Comparison of ENCODE assay signal across 11 cellular contexts in genomic region chr22:31537019-31537535, GRCh38. TPM values are rescaled to one million over a fixed set of nuclear protein-coding genes. Genes with fewer than 3 reads are reported as not detected.
DNase-seq lines count a peak whose midpoint lies in the region; ATAC-seq and TF ChIP-seq lines count a peak whose summit lies in the region.
"Had no signal": no experiment of that assay in that cellular context is flagged by ENCODE, and none has a peak within 500 bp of the region (broad histone marks: within the 10 kb centered on the region; RNA-seq: fewer than 3 reads in every experiment).

No MANE protein-coding gene starts in this region.

- no peaks in the 10 kb centered on the region for H3K79me2 ChIP-seq in GM23248 (ENCODE audit: insufficient read depth)

- no peaks in the 10 kb centered on the region for H3K36me3 Mint-ChIP-seq in WTC11

- no peak overlapping the region for H3K9ac ChIP-seq in GM23248

- H3K9me3 Mint-ChIP-seq in WTC11: no peaks in the 10 kb centered on the region

- no peak overlapping the region for H3K27ac ChIP-seq in GM23248
- H3K27ac ChIP-seq: ovary had no signal

- H4K20me1 ChIP-seq in GM23248 (ENCODE audit: insufficient read depth): no peaks in the 10 kb centered on the region

- DNase-seq in Caki2 (ENCODE audit: low read depth) (peak; percentile 82), WTC11 (ENCODE audit: low spot score) (no peak), lung microvascular endothelial cell (ENCODE audit: low read depth in 2 of 2) (peak; percentile 15 to 29), GM23248 (no peak), Right ventricle myocardium superior (no peak)
- DNase-seq: C1 segment of cervical spinal cord, NCI-H446, ovary had no signal

- no peak overlapping the region for H3K4me3 Mint-ChIP-seq in WTC11

- ATAC-seq in GM21447 (IDR thresholded peaks at IDR 0.05; ENCODE audit: unreplicated experiment) (peak; percentile 58), WTC11 (no peak), GM21367 (IDR thresholded peaks at IDR 0.05; ENCODE audit: unreplicated experiment) (no peak), HG02763 (IDR thresholded peaks at IDR 0.05; ENCODE audit: unreplicated experiment) (no peak), Right ventricle myocardium superior (ENCODE audit: poor library complexity) (no peak)

- H3K4me1 Mint-ChIP-seq in WTC11: no peaks in the 10 kb centered on the region

- POLR2A ChIA-PET in WTC11 (lab: Charles Lee): interaction anchor here (0.7 kb wide), 1 partner anchor 125 kb away, joined by 5 read pairs; the partner anchor contains the start of gene PISD

- CTCF ChIA-PET in WTC11 (lab: Charles Lee): interaction anchor here (1.4 to 1.7 kb wide), 3 partner anchors 20 to 433 kb away, joined by 3 to 7 read pairs (median 3); no protein-coding TSS in a partner anchor

- TF ChIP-seq CTCF in WTC11 (IDR thresholded peaks at IDR 0.05): no peak

- intact Hi-C loops in Right ventricle myocardium superior (cut with DNase I): no loop called here

- H2AFZ ChIP-seq in GM23248: no peak overlapping the region

- H3K27me3 ChIP-seq in GM23248 (replicated peaks; ENCODE audit: insufficient read depth): no peaks in the 10 kb centered on the region
- H3K27me3 ChIP-seq: ovary had no signal

- H3K27ac Mint-ChIP-seq in WTC11: peak overlapping the region; percentile 71; the same call in 1 of the 2 replicates

- WGBS in GM23248 (ENCODE audit: low coverage in 1 of 2, low lambda C conversion rate in 2 of 2, missing lambda C conversion rate in 2 of 2), 2 experiments: 92 to 96% methylated on average over 8 of the region's 8 CpGs

- no peaks in the 10 kb centered on the region for H3K9me3 ChIP-seq in GM23248 (ENCODE audit: low read depth)
- H3K9me3 ChIP-seq: ovary had no signal

- no peaks in the 10 kb centered on the region for H3K4me1 ChIP-seq in GM23248 (ENCODE audit: insufficient read depth)

- H3K9me2 ChIP-seq in GM23248 (ENCODE audit: insufficient read depth): no peaks in the 10 kb centered on the region

- no peak overlapping the region for H3K4me3 ChIP-seq in GM23248
- H3K4me3 ChIP-seq: ovary had no signal

- in situ Hi-C loops in Caki2 (cut with HindIII; ENCODE audit: low pct_unique_long_range_greater_than_20kb, low sequenced_read_pairs) (no loop called here), GM23248 (cut with MboI) (no loop called here)

- H3K27me3 Mint-ChIP-seq in WTC11 (ENCODE audit: low read depth): no peaks in the 10 kb centered on the region

- H3K36me3 ChIP-seq in GM23248 (ENCODE audit: low read depth): no peaks in the 10 kb centered on the region
- H3K36me3 ChIP-seq: ovary had no signal

- H3K4me2 ChIP-seq in GM23248 (ENCODE audit: unreplicated experiment): no peak overlapping the region

- H3F3A ChIP-seq in GM23248 (ENCODE audit: insufficient read depth): no peaks in the 10 kb centered on the region

TF ChIP-seq in WTC11, 78 proteins besides CTCF, POLR2A, EP300 and RAD21:
- TF ChIP-seq NFYB (CRISPR knock-in tag; conservative IDR thresholded peaks at IDR 0.05; ENCODE audit: low read depth): no peak
- TF ChIP-seq STAT6 (CRISPR knock-in tag; conservative IDR thresholded peaks at IDR 0.05; ENCODE audit: low read depth): no peak
- no peak for TF ChIP-seq TCF7 (CRISPR knock-in tag; IDR thresholded peaks at IDR 0.05; ENCODE audit: low read depth)
- no peak for TF ChIP-seq ZNF425 (CRISPR knock-in tag; conservative IDR thresholded peaks at IDR 0.05)
- no peak for TF ChIP-seq NFATC4 (CRISPR knock-in tag; IDR thresholded peaks at IDR 0.05)
- no peak for TF ChIP-seq HMGA2 (CRISPR knock-in tag; IDR thresholded peaks at IDR 0.05)
- no peak for TF ChIP-seq ATF6 (CRISPR knock-in tag; IDR thresholded peaks at IDR 0.05)
- TF ChIP-seq ZNF317 (CRISPR knock-in tag; IDR thresholded peaks at IDR 0.05; ENCODE audit: borderline replicate concordance, low read depth): no peak
- no peak for TF ChIP-seq ZBTB43 (CRISPR knock-in tag; IDR thresholded peaks at IDR 0.05)

RNA-seq across cellular contexts. Expression of gene SFI1, which starts 40.7 kb away (rescaled TPM):
- 37.4 and 52.4 TPM in 2 replicates for total RNA-seq in Caki2 (2014; rRNA removed; shearing (Covaris generic); ENCODE audit: low replicate concordance)
- total RNA-seq in WTC11 (2021): 37.9 to 43.6 TPM (median 38.7 TPM) in 3 replicates
- 8.5 and 18.1 TPM in 2 replicates for total RNA-seq in lung microvascular endothelial cell
- 17.5 and 21.6 TPM in 2 replicates for total RNA-seq in GM23248 (2014; rRNA removed; shearing (Covaris generic))
- polyA plus RNA-seq in GM23248 (2016; fragmentation: Nextera tagmentation; extraction: Ambion mirVana): 9.0 and 10.1 TPM in 2 replicates
- total RNA-seq in Right ventricle myocardium superior: 5.7 TPM

RNA-seq across cellular contexts. Expression of gene EIF4ENIF1, which starts 47.4 kb away (rescaled TPM):
- 12.1 and 15.9 TPM in 2 replicates for total RNA-seq in Caki2 (2014; rRNA removed; shearing (Covaris generic); ENCODE audit: low replicate concordance)
- 19.7 to 23.6 TPM (median 22.8 TPM) in 3 replicates for total RNA-seq in WTC11 (2021)
- 6.5 and 11.5 TPM in 2 replicates for total RNA-seq in lung microvascular endothelial cell
- total RNA-seq in GM23248 (2014; rRNA removed; shearing (Covaris generic)): 6.2 and 13.5 TPM in 2 replicates
- polyA plus RNA-seq in GM23248 (2016; fragmentation: Nextera tagmentation; extraction: Ambion mirVana): 13.9 and 18.2 TPM in 2 replicates
- total RNA-seq in Right ventricle myocardium superior: 21.7 TPM

Comparison
In these comparisons a context has a peak if more than half of its experiments do, and no peak if none do; other contexts are left out.
1. DNase-seq: peak in Caki2 (single experiment) and lung microvascular endothelial cell (2 of 2); none in WTC11 (single experiment), GM23248 (single experiment) and Right ventricle myocardium superior (single experiment).